21 cellular contexts compared by ENCODE assay signal in the genomic region with DNA sequence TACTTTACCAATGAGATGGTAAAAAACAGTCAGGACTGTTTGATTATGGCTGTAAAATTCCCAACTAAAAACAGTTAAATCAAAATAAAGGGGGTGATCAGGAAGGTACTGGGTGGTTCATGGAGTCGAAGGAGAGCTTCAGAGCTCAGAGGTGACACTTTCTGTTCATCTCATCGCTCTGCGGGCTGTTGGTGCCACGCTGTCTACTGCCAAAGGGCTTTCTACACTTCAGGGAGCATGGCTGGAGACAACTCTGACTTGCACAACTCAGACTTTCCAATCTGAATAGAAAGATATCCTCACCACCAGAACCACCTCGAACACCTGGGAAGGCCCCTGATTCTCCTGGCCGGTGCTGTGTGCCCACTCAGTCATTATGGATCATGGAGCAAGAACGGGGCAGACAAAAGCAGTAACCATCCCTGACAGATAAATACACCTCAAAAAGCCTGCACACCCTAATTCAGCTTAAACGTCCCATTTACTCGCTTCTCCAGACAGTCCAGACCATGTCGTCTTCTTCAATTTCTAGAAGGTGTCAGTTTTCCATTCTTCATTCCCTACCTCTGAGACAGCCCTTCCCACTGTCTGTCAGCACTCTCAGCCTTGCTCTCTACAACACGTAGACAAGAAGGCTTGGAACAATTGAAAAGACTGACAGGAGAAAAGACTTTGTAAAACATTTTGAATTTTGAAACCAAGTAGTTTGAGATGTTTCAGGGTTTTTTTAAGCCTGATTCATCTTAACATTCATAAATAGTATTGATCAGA.
DNase-seq lines count a peak whose midpoint lies in the region; FAIRE-seq and TF ChIP-seq lines count a peak whose summit lies in the region.
"Had no signal": no experiment of that assay in that cellular context is flagged by ENCODE, and none has a peak within 500 bp of the region (broad histone marks: within the 10 kb centered on the region; RNA-seq: fewer than 3 reads in every experiment).

No MANE protein-coding gene starts in this region.

- TF ChIP-seq CTCF in cardiac muscle cell (IDR thresholded peaks at IDR 0.05; ENCODE audit: low read depth, low read length): no peak
- no peak for TF ChIP-seq CTCF in bronchial epithelial cell (IDR thresholded peaks at IDR 0.05; ENCODE audit: insufficient read depth, low read length, severe bottlenecking)
- no peak for TF ChIP-seq CTCF in osteocyte (IDR thresholded peaks at IDR 0.05)
- no peak for TF ChIP-seq CTCF in transverse colon (IDR thresholded peaks at IDR 0.05)
- TF ChIP-seq CTCF in foreskin fibroblast (IDR thresholded peaks at IDR 0.05; ENCODE audit: low read depth, low read length): no peak
- no peak for TF ChIP-seq CTCF in brain microvascular endothelial cell (IDR thresholded peaks at IDR 0.05; ENCODE audit: low read depth, low read length, missing control alignments)

- H3K27me3 ChIP-seq in cardiac muscle cell (no peaks in the 10 kb centered on the region), bronchial epithelial cell (ENCODE audit: control insufficient read depth, insufficient read depth, low read length) (no peaks in the 10 kb centered on the region), transverse colon (no peaks in the 10 kb centered on the region), brain microvascular endothelial cell (replicated peaks) (no peaks in the 10 kb centered on the region)

- H3K4me3 ChIP-seq in cardiac muscle cell (no peak overlapping the region), bronchial epithelial cell (ENCODE audit: low read depth, low read length) (no peak overlapping the region), transverse colon (no peak overlapping the region), foreskin fibroblast (ENCODE audit: low read depth in 1 of 2, low read length in 2 of 2) (no peak overlapping the region), brain microvascular endothelial cell (ENCODE audit: low read depth, low read length) (no peak overlapping the region)
- H3K4me3 ChIP-seq: PC-9, prostate gland, spleen had no signal

- TF ChIP-seq EP300 in transverse colon (IDR thresholded peaks at IDR 0.05; ENCODE audit: low read depth): no peak

- no peaks in the 10 kb centered on the region for H3K27me3 Mint-ChIP-seq in osteocyte (ENCODE audit: unreplicated experiment)

- WGBS in transverse colon (ENCODE audit: low coverage in 1 of 2), 2 donors: 76 to 93% methylated on average over 5 to 11 of the region's 11 CpGs

- no peak for FAIRE-seq in bronchial epithelial cell (lab: Jason Lieb, UNC)
- FAIRE-seq: GM12891 had no signal

- in situ Hi-C loops in transverse colon (cut with MboI; ENCODE audit: low pct_ligation_motif_present in 1 of 4, low pct_unique_long_range_greater_than_20kb in 1 of 4, low sequenced_read_pairs in 3 of 4): no loop called here
- in situ Hi-C loops in brain microvascular endothelial cell (cut with HindIII; ENCODE audit: low pct_ligation_motif_present, low sequenced_read_pairs): no loop called here

- DNase-seq in cardiac muscle cell (ENCODE audit: low read depth in 1 of 2, low spot score in 1 of 2) (peak in 1 of 2 donors; percentile 14), cardiac septum (ENCODE audit: low spot score) (no peak), bronchial epithelial cell (ENCODE audit: low read depth) (peak; percentile 59), osteocyte (ENCODE audit: extremely low spot score, unreplicated experiment) (no peak), transverse colon (no peak), NCI-H2196 (lab: John Stamatoyannopoulos, UW; ENCODE audit: unreplicated experiment) (no peak), foreskin fibroblast (no peak), brain microvascular endothelial cell (no peak)
- DNase-seq: CD4-positive, alpha-beta memory T cell; endodermal cell; GF-D8; IMR-90; MM.1S; naive thymus-derived CD4-positive, alpha-beta T cell; NCI-H226; PC-9; spleen; T-helper 9 cell had no signal

- peaks cover 7% of the 10 kb centered on the region for H3K9me3 Mint-ChIP-seq in osteocyte (ENCODE audit: unreplicated experiment)
- H3K9me3 Mint-ChIP-seq: CD4-positive, alpha-beta memory T cell; endodermal cell; naive thymus-derived CD4-positive, alpha-beta T cell had no signal

- peak overlapping the region; percentile 90 for H3K27ac Mint-ChIP-seq in osteocyte (ENCODE audit: unreplicated experiment)
- H3K27ac Mint-ChIP-seq: CD4-positive, alpha-beta memory T cell; endodermal cell; naive thymus-derived CD4-positive, alpha-beta T cell had no signal

- no peaks in the 10 kb centered on the region for H3K9me3 ChIP-seq in cardiac muscle cell (ENCODE audit: low read depth)
- H3K9me3 ChIP-seq in transverse colon: no peaks in the 10 kb centered on the region
- H3K9me3 ChIP-seq: prostate gland, spleen had no signal

- H3K36me3 ChIP-seq in cardiac muscle cell: no peaks in the 10 kb centered on the region
- H3K36me3 ChIP-seq in bronchial epithelial cell (ENCODE audit: control insufficient read depth, insufficient read depth, low read length): no peaks in the 10 kb centered on the region
- no peaks in the 10 kb centered on the region for H3K36me3 ChIP-seq in transverse colon
- H3K36me3 ChIP-seq in brain microvascular endothelial cell (replicated peaks): no peaks in the 10 kb centered on the region
- H3K36me3 ChIP-seq: prostate gland, spleen had no signal

- peaks cover 80% of the 10 kb centered on the region for H3K4me1 Mint-ChIP-seq in osteocyte (ENCODE audit: unreplicated experiment)
- H3K4me1 Mint-ChIP-seq: endodermal cell had no signal

- no peak for TF ChIP-seq POLR2A in transverse colon (IDR thresholded peaks at IDR 0.05)

- H3K4me1 ChIP-seq in cardiac muscle cell (ENCODE audit: low read depth) (peaks cover 20% of the 10 kb centered on the region), transverse colon (peaks cover 0 to 12% (median 5%) of the 10 kb centered on the region in 4 donors)
- H3K4me1 ChIP-seq: prostate gland, spleen had no signal

- no peak overlapping the region for H3K4me3 Mint-ChIP-seq in osteocyte (ENCODE audit: unreplicated experiment)
- H3K4me3 Mint-ChIP-seq: CD4-positive, alpha-beta memory T cell; endodermal cell; naive thymus-derived CD4-positive, alpha-beta T cell had no signal

- peaks cover 9% of the 10 kb centered on the region for H3K36me3 Mint-ChIP-seq in osteocyte (ENCODE audit: unreplicated experiment)
- H3K36me3 Mint-ChIP-seq: CD4-positive, alpha-beta memory T cell; naive thymus-derived CD4-positive, alpha-beta T cell had no signal

- H3K27ac ChIP-seq in cardiac muscle cell (peak overlapping the region; percentile 5), transverse colon (peak overlapping the region; percentile 5 to 59 (median 22)), brain microvascular endothelial cell (no peak overlapping the region)
- H3K27ac ChIP-seq: HL-60, PC-9, prostate gland, spleen had no signal

- intact Hi-C loops in cardiac septum (cut with DNase I): no loop called here
- intact Hi-C loops in transverse colon (cut with DNase I; ENCODE audit: low total_unique reads): no loop called here
